ENCODE assay signal across 8 cellular contexts in genomic region chr6:27388293-27389197, GRCh38. TPM values are rescaled to one million over a fixed set of nuclear protein-coding genes. Genes with fewer than 3 reads are reported as not detected.
DNase-seq lines count a peak whose midpoint lies in the region; ATAC-seq and TF ChIP-seq lines count a peak whose summit lies in the region.

Gene ZNF391 (plus strand): TSS chr6:27388759. CDS start chr6:27400371, 11,612 bp downstream.

- H3K27me3 ChIP-seq in Karpas-422 (ENCODE audit: low read length) (no peaks in the 10 kb centered on the region), osteoblast (ENCODE audit: insufficient read depth, low read length) (no peaks in the 10 kb centered on the region), thoracic aorta (replicated peaks; ENCODE audit: insufficient read depth) (no peaks in the 10 kb centered on the region)

- in situ Hi-C loops in SK-MEL-5 (cut with HindIII; ENCODE audit: low pct_unique_long_range_greater_than_20kb, low sequenced_read_pairs), result no loop called here

- H3K4me3 Mint-ChIP-seq in activated naive CD4-positive, alpha-beta T cell treated with anti-CD3 and anti-CD28 coated beads, Interleukin-2, amount 50 U/mL, for 24 hours, result peak within 1 kb of the TSS; percentile 96

- H3K9ac ChIP-seq in Karpas-422 (ENCODE audit: low read length), result peak within 1 kb of the TSS; percentile 74

- H3K9me2 ChIP-seq in Karpas-422 (replicated peaks; ENCODE audit: insufficient read depth, low read length), result no peaks in the 10 kb centered on the region

- H3K27ac Mint-ChIP-seq in activated naive CD4-positive, alpha-beta T cell treated with anti-CD3 and anti-CD28 coated beads, Interleukin-2, amount 50 U/mL, for 24 hours, result peak within 1 kb of the TSS; percentile 90

- H3K27ac ChIP-seq in Karpas-422 (ENCODE audit: low read length), result no peak within 1 kb of the TSS
- H3K27ac ChIP-seq in osteoblast (ENCODE audit: low read depth, low read length), result peak within 1 kb of the TSS; percentile 62
- H3K27ac ChIP-seq in thoracic aorta, result peak within 1 kb of the TSS; percentile 48 to 70

- H3K4me3 ChIP-seq in Karpas-422 (ENCODE audit: low read length), result peak within 1 kb of the TSS; percentile 72
- H3K4me3 ChIP-seq in osteoblast (ENCODE audit: insufficient read depth, low read length), result peak within 1 kb of the TSS; percentile 97
- H3K4me3 ChIP-seq in thoracic aorta, result peak within 1 kb of the TSS; percentile 79

- H4K20me1 ChIP-seq in Karpas-422 (ENCODE audit: insufficient read depth, low read depth, low read length) (no peaks in the 10 kb centered on the region), osteoblast (ENCODE audit: insufficient read depth, low read length) (no peaks in the 10 kb centered on the region)

- H3K4me2 ChIP-seq in Karpas-422 (ENCODE audit: low read depth, low read length, poor library complexity, severe bottlenecking) (peak within 1 kb of the TSS; percentile 78), osteoblast (ENCODE audit: insufficient read depth, low read length) (peak within 1 kb of the TSS; percentile 98)

- H3K9me3 Mint-ChIP-seq in activated naive CD4-positive, alpha-beta T cell treated with anti-CD3 and anti-CD28 coated beads, Interleukin-2, amount 50 U/mL, for 24 hours, result no peaks in the 10 kb centered on the region

- peaks cover 6% of the 10 kb centered on the region for H3K36me3 Mint-ChIP-seq in activated naive CD4-positive, alpha-beta T cell treated with anti-CD3 and anti-CD28 coated beads, Interleukin-2, amount 50 U/mL, for 24 hours

- ATAC-seq in GM21825 (IDR thresholded peaks at IDR 0.05; ENCODE audit: unreplicated experiment) (peak; percentile 78), thoracic aorta (ENCODE audit: insufficient number of reproducible peaks, low FRiP score, low read depth) (peak; percentile 91)

- peak within 1 kb of the TSS; percentile 96 for H2AFZ ChIP-seq in Karpas-422 (ENCODE audit: low read length)
- peak within 1 kb of the TSS; percentile 98 for H2AFZ ChIP-seq in osteoblast (ENCODE audit: low read length)

- H3K4me1 ChIP-seq in Karpas-422 (ENCODE audit: low read length), result peaks cover 12% of the 10 kb centered on the region
- H3K4me1 ChIP-seq in osteoblast (ENCODE audit: insufficient read depth, low read length), result peaks cover 10% of the 10 kb centered on the region
- H3K4me1 ChIP-seq in thoracic aorta (ENCODE audit: control insufficient read depth in 1 of 2, low read depth in 2 of 2), result peaks cover 4 to 16% of the 10 kb centered on the region in 2 donors

- peaks cover 1% of the 10 kb centered on the region for H3K27me3 Mint-ChIP-seq in activated naive CD4-positive, alpha-beta T cell treated with anti-CD3 and anti-CD28 coated beads, Interleukin-2, amount 50 U/mL, for 24 hours

- DNase-seq in ELR (ENCODE audit: low read depth) (peak; percentile 92), Karpas-422 (peak; percentile 82), SK-MEL-5 (ENCODE audit: low read depth, low spot score) (peak; percentile 93), glomerular visceral epithelial cell (ENCODE audit: extremely low spot score) (peak; percentile 79), osteoblast (ENCODE audit: insufficient read length, low spot score, missing footprints) (peak; percentile 95), thoracic aorta (ENCODE audit: low spot score) (peak; percentile 20)

- H3K79me2 ChIP-seq in Karpas-422 (ENCODE audit: low read length), result no peaks in the 10 kb centered on the region
- H3K79me2 ChIP-seq in osteoblast (ENCODE audit: insufficient read depth, low read length), result no peaks in the 10 kb centered on the region

- TF ChIP-seq CTCF in osteoblast (IDR thresholded peaks at IDR 0.05; ENCODE audit: extremely low read depth, low read depth, low read length), result no peak
- TF ChIP-seq CTCF in thoracic aorta (IDR thresholded peaks at IDR 0.05), result no peak

- H3K4me1 Mint-ChIP-seq in activated naive CD4-positive, alpha-beta T cell treated with anti-CD3 and anti-CD28 coated beads, Interleukin-2, amount 50 U/mL, for 24 hours, result peaks cover 14% of the 10 kb centered on the region

- H3K36me3 ChIP-seq in Karpas-422 (ENCODE audit: insufficient read depth, low read length), result no peaks in the 10 kb centered on the region
- H3K36me3 ChIP-seq in osteoblast (ENCODE audit: insufficient read depth, low read length), result no peaks in the 10 kb centered on the region
- no peaks in the 10 kb centered on the region for H3K36me3 ChIP-seq in thoracic aorta

- peaks cover 3% of the 10 kb centered on the region for H3K9me3 ChIP-seq in Karpas-422 (ENCODE audit: low read length)
- H3K9me3 ChIP-seq in osteoblast (ENCODE audit: low read depth, low read length), result no peaks in the 10 kb centered on the region
- peaks cover under 1% of the 10 kb centered on the region for H3K9me3 ChIP-seq in thoracic aorta

RNA-seq across cellular contexts. Expression of gene ZNF391, which starts in this region (rescaled TPM):
- 0.47 and 1.5 TPM in 2 replicates for total RNA-seq in Karpas-422 (2014; rRNA removed; shearing (Covaris generic); ENCODE audit: low replicate concordance)
- total RNA-seq in SK-MEL-5 (2014; rRNA removed; shearing (Covaris generic)), result 1.7 and 2.7 TPM in 2 replicates
- polyA plus RNA-seq in SK-MEL-5 (2015; cell fraction: cytosol; rRNA removed), result 3.6 and 4.2 TPM in 2 replicates
- 5.3 and 7.5 TPM in 2 replicates for polyA plus RNA-seq in SK-MEL-5 (2015; cell fraction: nucleus; rRNA removed)
- 2.5 and 4.1 TPM in 2 replicates for total RNA-seq in osteoblast
- 1 to 10 TPM; 1.6 to 2.3 TPM for total RNA-seq in thoracic aorta

Comparison
In these comparisons a context has a peak if more than half of its experiments do, and no peak if none do; other contexts are left out.
1. DNase-seq: peak in every context shown above with its lines; median percentile 95 in osteoblast; 93 in SK-MEL-5; 92 in ELR; 82 in Karpas-422; 79 in glomerular visceral epithelial cell; 20 in thoracic aorta.